ENCODE assay signal across 23 cellular contexts in the genomic region with DNA sequence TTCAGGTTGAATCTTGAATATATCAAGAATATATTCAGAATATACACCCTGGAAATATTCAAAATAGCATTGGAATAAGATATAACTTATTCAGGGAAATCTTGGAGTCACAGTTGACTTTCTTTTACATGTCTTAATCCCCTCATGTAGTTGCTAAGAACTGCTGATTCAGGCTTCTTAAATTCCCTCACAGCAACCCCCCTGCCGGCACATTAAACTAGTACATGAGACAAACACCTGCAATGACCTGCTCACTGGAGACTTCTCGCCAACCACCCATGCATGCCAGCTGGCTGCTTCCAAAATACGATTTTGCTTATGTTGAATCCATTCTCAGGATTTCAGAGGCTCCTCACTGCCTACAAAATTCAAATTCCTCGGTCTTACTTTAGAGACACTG.
"Had no signal": no experiment of that assay in that cellular context is flagged by ENCODE, and none has a peak within 500 bp of the region (broad histone marks: within the 10 kb centered on the region; RNA-seq: fewer than 3 reads in every experiment).

No MANE protein-coding gene starts in this region.

- H3K4me1 ChIP-seq: esophagus squamous epithelium, gastroesophageal sphincter, spleen, testis had no signal

- H3K4me3 ChIP-seq: esophagus squamous epithelium, gastroesophageal sphincter, lung, spleen, testis had no signal

- H3K27me3 Mint-ChIP-seq: dendritic cell treated with granulocyte-macrophage colony-stimulating factor and Interleukin-4, amounts not matched to agents 40 ng/mL and 50 ng/mL, for 4 days; effector memory CD8-positive, alpha-beta T cell; naive B cell; stimulated activated memory B cell treated with anti-CD40 and anti-IgM and Interleukin-4, amounts not matched to agents 10 μg/mL and 1 μg/mL and 100 μg/mL, for 72 hours; stimulated activated naive CD8-positive, alpha-beta T cell treated with anti-CD3 and anti-CD28 coated beads, Interleukin-15, amount 100 ng/mL, for 72 hours had no signal

- H3K4me1 Mint-ChIP-seq: naive B cell; nephron; stimulated activated memory B cell treated with anti-CD40 and anti-IgM and Interleukin-4, amounts not matched to agents 10 μg/mL and 1 μg/mL and 100 μg/mL, for 72 hours had no signal

- FAIRE-seq: colon had no signal

- H3K9me3 ChIP-seq: esophagus squamous epithelium, gastroesophageal sphincter, spleen, testis had no signal

- H3K4me3 Mint-ChIP-seq: dendritic cell treated with granulocyte-macrophage colony-stimulating factor and Interleukin-4, amounts not matched to agents 40 ng/mL and 50 ng/mL, for 4 days; effector memory CD8-positive, alpha-beta T cell; naive B cell; nephron; stimulated activated memory B cell treated with anti-CD40 and anti-IgM and Interleukin-4, amounts not matched to agents 10 μg/mL and 1 μg/mL and 100 μg/mL, for 72 hours; stimulated activated naive CD8-positive, alpha-beta T cell treated with anti-CD3 and anti-CD28 coated beads, Interleukin-15, amount 100 ng/mL, for 72 hours had no signal

- ATAC-seq: effector memory CD8-positive, alpha-beta T cell; gastroesophageal sphincter; left ventricle myocardium superior; sciatic nerve; stimulated activated memory B cell treated with anti-CD40 and anti-IgM and Interleukin-4, amounts not matched to agents 10 μg/mL and 1 μg/mL and 100 μg/mL, for 72 hours; stimulated activated naive CD8-positive, alpha-beta T cell treated with anti-CD3 and anti-CD28 coated beads, Interleukin-15, amount 100 ng/mL, for 72 hours had no signal

- DNase-seq: cerebellar nuclear complex; effector memory CD8-positive, alpha-beta T cell; esophagus squamous epithelium; foreskin fibroblast; islet precursor cell; left ventricle myocardium superior; mesenchymal stem cell; naive B cell; spleen; stimulated activated CD4-positive, alpha-beta T cell treated with anti-CD3 and anti-CD28 coated beads, Interleukin-15, amount 100 ng/mL, for 24 hours; stimulated activated CD4-positive, alpha-beta T cell treated with anti-CD3 and anti-CD28 coated beads, Interleukin-1b, Interleukin-23, amount 100 ng/mL, for 48 hours; stimulated activated CD4-positive, alpha-beta T cell treated with anti-CD3 and anti-CD28 coated beads, Interleukin-4, amount 100 ng/mL, for 24 hours; stimulated activated naive CD8-positive, alpha-beta T cell treated with anti-CD3 and anti-CD28 coated beads, Interleukin-15, amount 100 ng/mL, for 72 hours; testis; trophoblast cell had no signal

- H3K27ac ChIP-seq: epithelial cell of prostate, esophagus squamous epithelium, gastroesophageal sphincter, spleen, testis had no signal

- H3K27ac Mint-ChIP-seq: dendritic cell treated with granulocyte-macrophage colony-stimulating factor and Interleukin-4, amounts not matched to agents 40 ng/mL and 50 ng/mL, for 4 days; effector memory CD8-positive, alpha-beta T cell; naive B cell; nephron; stimulated activated memory B cell treated with anti-CD40 and anti-IgM and Interleukin-4, amounts not matched to agents 10 μg/mL and 1 μg/mL and 100 μg/mL, for 72 hours; stimulated activated naive CD8-positive, alpha-beta T cell treated with anti-CD3 and anti-CD28 coated beads, Interleukin-15, amount 100 ng/mL, for 72 hours had no signal

- H3K27me3 ChIP-seq: esophagus squamous epithelium, gastroesophageal sphincter, spleen, testis had no signal

- H3K36me3 Mint-ChIP-seq: naive B cell; stimulated activated memory B cell treated with anti-CD40 and anti-IgM and Interleukin-4, amounts not matched to agents 10 μg/mL and 1 μg/mL and 100 μg/mL, for 72 hours had no signal

- H3K9me3 Mint-ChIP-seq: stimulated activated naive CD8-positive, alpha-beta T cell treated with anti-CD3 and anti-CD28 coated beads, Interleukin-15, amount 100 ng/mL, for 72 hours had no signal

- H3K36me3 ChIP-seq: esophagus squamous epithelium, gastroesophageal sphincter, spleen had no signal
